ENCODE assay signal across 14 cellular contexts in genomic region chr13:110422913-110423688, GRCh38.
DNase-seq lines count a peak whose midpoint lies in the region; ATAC-seq and TF ChIP-seq lines count a peak whose summit lies in the region.
"Had no signal": no experiment of that assay in that cellular context is flagged by ENCODE, and none has a peak within 500 bp of the region (broad histone marks: within the 10 kb centered on the region; RNA-seq: fewer than 3 reads in every experiment).

No MANE protein-coding gene starts in this region.

- peaks cover 26% of the 10 kb centered on the region for H3K36me3 ChIP-seq in right atrium auricular region

- ATAC-seq in left cardiac atrium (no peak), GM21737 (IDR thresholded peaks at IDR 0.05; ENCODE audit: unreplicated experiment) (no peak), GM21381 (IDR thresholded peaks at IDR 0.05; ENCODE audit: unreplicated experiment) (no peak)

- no peak overlapping the region for H3K4me3 Mint-ChIP-seq in nephron progenitor cell
- H3K4me3 Mint-ChIP-seq: activated B cell treated with CpG ODN at 0.5 μM for 24 hours; activated naive CD8-positive, alpha-beta T cell treated with anti-CD3 and anti-CD28 coated beads, Interleukin-2, amount 10 ng/mL, durations not matched to agents 7 days and 5 days had no signal

- no peaks in the 10 kb centered on the region for H3K27me3 ChIP-seq in right atrium auricular region

- peak overlapping the region; percentile 8 to 12 for H3K27ac ChIP-seq in right atrium auricular region
- H3K27ac ChIP-seq in coronary artery = peak overlapping the region; percentile 40 to 49

- H3K4me1 Mint-ChIP-seq in nephron progenitor cell = peaks cover 43% of the 10 kb centered on the region
- H3K4me1 Mint-ChIP-seq: activated B cell treated with CpG ODN at 0.5 μM for 24 hours had no signal

- no peaks in the 10 kb centered on the region for H3K9me3 Mint-ChIP-seq in nephron progenitor cell
- H3K9me3 Mint-ChIP-seq: activated B cell treated with CpG ODN at 0.5 μM for 24 hours; activated naive CD8-positive, alpha-beta T cell treated with anti-CD3 and anti-CD28 coated beads, Interleukin-2, amount 10 ng/mL, durations not matched to agents 7 days and 5 days had no signal

- H3K27ac Mint-ChIP-seq in nephron progenitor cell = peak overlapping the region; percentile 52
- H3K27ac Mint-ChIP-seq: activated B cell treated with CpG ODN at 0.5 μM for 24 hours; activated naive CD8-positive, alpha-beta T cell treated with anti-CD3 and anti-CD28 coated beads, Interleukin-2, amount 10 ng/mL, durations not matched to agents 7 days and 5 days had no signal

- DNase-seq in right atrium auricular region (ENCODE audit: low spot score) (no peak), left cardiac atrium (no peak), coronary artery (ENCODE audit: low spot score) (peak; percentile 40), nephron progenitor cell (no peak), pons (ENCODE audit: low spot score) (no peak)
- DNase-seq in stimulated activated CD4-positive, alpha-beta T cell treated with anti-CD3 and anti-CD28 coated beads, Interleukin-15, amount 100 ng/mL, for 24 hours = no peak
- DNase-seq: activated B cell treated with CpG ODN at 0.5 μM for 24 hours; activated CD8-positive, alpha-beta memory T cell treated with anti-CD3 and anti-CD28 coated beads, Interleukin-2, amount 50 U/mL, for 48 hours; activated naive CD8-positive, alpha-beta T cell treated with anti-CD3 and anti-CD28 coated beads, Interleukin-2, amount 10 ng/mL, durations not matched to agents 7 days and 5 days; OCI-M1; substantia nigra; SW 1271 had no signal

- no peaks in the 10 kb centered on the region for H3K27me3 Mint-ChIP-seq in nephron progenitor cell (ENCODE audit: low read depth, poor library complexity)

- TF ChIP-seq CTCF in right atrium auricular region (IDR thresholded peaks at IDR 0.05) (no peak), coronary artery (IDR thresholded peaks at IDR 0.05) (no peak), nephron progenitor cell (IDR thresholded peaks at IDR 0.05) (no peak)

- intact Hi-C loops in left cardiac atrium (cut with DNase I) = no loop called here

- H3K4me1 ChIP-seq in right atrium auricular region = peaks cover 0 to 47% of the 10 kb centered on the region in 2 donors

- no peak overlapping the region for H3K4me3 ChIP-seq in right atrium auricular region
- no peak overlapping the region for H3K4me3 ChIP-seq in coronary artery

- peaks cover 73% of the 10 kb centered on the region for H3K36me3 Mint-ChIP-seq in nephron progenitor cell (ENCODE audit: low read depth)
- H3K36me3 Mint-ChIP-seq: activated naive CD8-positive, alpha-beta T cell treated with anti-CD3 and anti-CD28 coated beads, Interleukin-2, amount 10 ng/mL, durations not matched to agents 7 days and 5 days had no signal

- no peaks in the 10 kb centered on the region for H3K9me3 ChIP-seq in right atrium auricular region
